In genomic region chr2:17918789-17919188, GRCh38 we compare ENCODE assay signal across 11 cellular contexts. TPM values are rescaled to one million over a fixed set of nuclear protein-coding genes. Genes with fewer than 3 reads are reported as not detected.
A peak's percentile ranks its signal among the peaks of the same experiment; 100 is the strongest.
DNase-seq lines count a peak whose midpoint lies in the region; ATAC-seq, FAIRE-seq and TF ChIP-seq lines count a peak whose summit lies in the region.
"Had no signal": no experiment of that assay in that cellular context is flagged by ENCODE, and none has a peak within 500 bp of the region (broad histone marks: within the 10 kb centered on the region; RNA-seq: fewer than 3 reads in every experiment).

No MANE protein-coding gene starts in this region.

- no peak for FAIRE-seq in GM19239 (lab: Jason Lieb, UNC)
- FAIRE-seq: urothelium cell line had no signal

- H3K9me3 Mint-ChIP-seq in nephron (no peaks in the 10 kb centered on the region), osteocyte (ENCODE audit: unreplicated experiment) (no peaks in the 10 kb centered on the region)
- H3K9me3 Mint-ChIP-seq: activated CD4-positive, alpha-beta T cell treated with anti-CD3 and anti-CD28 coated beads, Interleukin-2, amount 10 ng/mL, durations not matched to agents 7 days and 5 days; activated naive CD4-positive, alpha-beta T cell treated with anti-CD3 and anti-CD28 coated beads for 36 hours had no signal

- in situ Hi-C loops in G401 (cut with HindIII; ENCODE audit: low sequenced_read_pairs), result no loop called here

- H3K36me3 Mint-ChIP-seq in nephron (ENCODE audit: low read depth), result no peaks in the 10 kb centered on the region
- H3K36me3 Mint-ChIP-seq in osteocyte (ENCODE audit: unreplicated experiment), result no peaks in the 10 kb centered on the region

- peak overlapping the region; percentile 11 to 59 (median 32) for H3K27ac Mint-ChIP-seq in nephron
- no peak overlapping the region for H3K27ac Mint-ChIP-seq in osteocyte (ENCODE audit: unreplicated experiment)
- H3K27ac Mint-ChIP-seq: activated CD4-positive, alpha-beta T cell treated with anti-CD3 and anti-CD28 coated beads, Interleukin-2, amount 10 ng/mL, durations not matched to agents 7 days and 5 days; activated naive CD4-positive, alpha-beta T cell treated with anti-CD3 and anti-CD28 coated beads for 36 hours had no signal

- peak in 32 of 56 donors; percentile 12 to 62 (median 34) for TF ChIP-seq CTCF in dorsolateral prefrontal cortex (IDR thresholded peaks at IDR 0.05 in 54 of 56, conservative IDR thresholded peaks at IDR 0.05 in 2 of 56; ENCODE audit: low read depth in 1 of 56, partially characterized antibody in 56 of 56)
- peak; percentile 26 to 33 (median 29) for TF ChIP-seq CTCF in nephron (IDR thresholded peaks at IDR 0.05; ENCODE audit: unreplicated experiment in 3 of 3)
- no peak for TF ChIP-seq CTCF in osteocyte (IDR thresholded peaks at IDR 0.05)

- H3K4me3 Mint-ChIP-seq in nephron, result no peak overlapping the region
- no peak overlapping the region for H3K4me3 Mint-ChIP-seq in osteocyte (ENCODE audit: unreplicated experiment)
- H3K4me3 Mint-ChIP-seq: activated CD4-positive, alpha-beta T cell treated with anti-CD3 and anti-CD28 coated beads, Interleukin-2, amount 10 ng/mL, durations not matched to agents 7 days and 5 days; activated naive CD4-positive, alpha-beta T cell treated with anti-CD3 and anti-CD28 coated beads for 36 hours had no signal

- H3K27me3 ChIP-seq in dorsolateral prefrontal cortex, result peaks cover 0 to 4% (median 0%) of the 10 kb centered on the region in 45 donors

- DNase-seq in G401 (ENCODE audit: low spot score) (peak; percentile 6), NCI-H1694 treated with DMSO at 0.1 percent for 48 hours (lab: John Stamatoyannopoulos, UW) (peak; percentile 63), dorsolateral prefrontal cortex (peak in 1 of 10 donors; percentile 29), GM19239 (ENCODE audit: insufficient read length, low spot score) (no peak), osteocyte (ENCODE audit: extremely low spot score, unreplicated experiment) (no peak)
- DNase-seq: activated CD4-positive, alpha-beta T cell treated with anti-CD3 and anti-CD28 coated beads, Interleukin-2, amount 10 ng/mL, durations not matched to agents 7 days and 5 days; activated naive CD4-positive, alpha-beta T cell treated with anti-CD3 and anti-CD28 coated beads for 36 hours had no signal

- H3K4me1 Mint-ChIP-seq in nephron (peaks cover 18% of the 10 kb centered on the region), osteocyte (ENCODE audit: unreplicated experiment) (no peaks in the 10 kb centered on the region)
- H3K4me1 Mint-ChIP-seq: activated CD4-positive, alpha-beta T cell treated with anti-CD3 and anti-CD28 coated beads, Interleukin-2, amount 10 ng/mL, durations not matched to agents 7 days and 5 days had no signal

- H3K4me3 ChIP-seq in dorsolateral prefrontal cortex, result no peak overlapping the region

- no peaks in the 10 kb centered on the region for H3K27me3 Mint-ChIP-seq in nephron (ENCODE audit: low read depth)
- H3K27me3 Mint-ChIP-seq in osteocyte (ENCODE audit: unreplicated experiment), result no peaks in the 10 kb centered on the region
- H3K27me3 Mint-ChIP-seq: activated CD4-positive, alpha-beta T cell treated with anti-CD3 and anti-CD28 coated beads, Interleukin-2, amount 10 ng/mL, durations not matched to agents 7 days and 5 days had no signal

- peak overlapping the region in 1 of 59 donors; percentile 40 for H3K27ac ChIP-seq in dorsolateral prefrontal cortex

- ATAC-seq in GM19035 (IDR thresholded peaks at IDR 0.05; ENCODE audit: unreplicated experiment) (no peak), HG02852 (IDR thresholded peaks at IDR 0.05; ENCODE audit: unreplicated experiment) (no peak)

- intact Hi-C loops in dorsolateral prefrontal cortex (cut with DNase I), result no loop called here

RNA-seq across cellular contexts. Expression of gene KCNS3, which starts 40.3 kb away (rescaled TPM):
- total RNA-seq in G401 (2014; rRNA removed; shearing (Covaris generic)), result not detected in 2 replicates
- total RNA-seq in dorsolateral prefrontal cortex (10 to 100 TPM in 4 of 120 experiments, 1 to 10 TPM in 116; 2.1 to 14.1 (median 5.8) TPM), osteocyte (not detected in 2 replicates)
- total RNA-seq: activated CD4-positive, alpha-beta T cell treated with anti-CD3 and anti-CD28 coated beads, Interleukin-2, amount 10 ng/mL, durations not matched to agents 7 days and 5 days had no signal

Comparison
In these comparisons a context has a peak if more than half of its experiments do, and no peak if none do; other contexts are left out.
1. DNase-seq: peak in G401 (single experiment) and NCI-H1694 treated with DMSO at 0.1 percent for 48 hours (single experiment); none in GM19239 (single experiment) and osteocyte (single experiment).